Comparison of ENCODE assay signal across 8 cellular contexts in the genomic region with DNA sequence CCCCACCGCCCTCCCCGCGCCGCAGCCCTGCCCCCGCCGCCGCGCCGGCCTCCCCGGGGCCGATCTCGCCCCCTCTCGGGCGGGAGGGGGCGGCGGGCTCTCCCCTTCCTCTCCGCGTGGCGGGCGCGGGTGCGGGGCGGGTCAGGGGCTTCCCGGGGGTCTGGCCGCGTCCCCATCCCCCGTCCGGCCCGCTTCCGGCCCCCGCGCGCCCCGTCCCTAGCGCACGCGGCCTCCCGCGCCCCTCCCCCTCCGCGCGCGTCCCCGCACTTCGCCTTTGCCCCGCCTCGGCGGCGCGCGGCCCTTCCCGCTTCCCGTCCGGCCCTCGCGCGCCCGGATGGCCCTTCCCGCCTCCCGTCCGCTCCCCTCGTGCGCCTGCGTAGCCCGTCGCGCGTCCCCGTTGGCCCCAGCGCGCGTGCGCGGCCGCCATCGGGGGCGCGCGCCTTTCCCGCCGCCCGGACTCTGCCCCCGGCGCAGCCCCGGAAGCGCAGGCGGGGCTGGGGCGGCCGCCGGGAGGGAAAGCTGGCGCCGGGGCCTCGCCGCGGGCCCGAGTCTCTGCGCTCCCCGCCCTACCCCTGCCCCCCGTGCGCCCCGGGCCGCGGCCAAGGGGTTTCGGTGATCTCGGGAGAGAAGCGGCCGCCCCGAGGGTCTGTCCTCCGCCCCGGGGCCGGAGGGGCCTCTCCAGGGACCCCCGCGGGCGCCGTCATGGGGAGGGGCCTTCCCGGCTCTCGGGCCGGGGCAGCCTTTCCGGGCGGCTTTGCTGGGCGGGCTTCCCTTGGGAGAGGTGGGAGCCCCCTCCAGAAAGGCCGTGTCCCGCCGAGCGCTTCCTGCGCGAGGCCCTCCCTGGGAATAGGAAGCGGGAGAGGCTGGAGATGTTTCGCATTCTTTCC. TPM values are rescaled to one million over a fixed set of nuclear protein-coding genes. Genes with fewer than 3 reads are reported as not detected.
DNase-seq lines count a peak whose midpoint lies in the region; ATAC-seq, FAIRE-seq and TF ChIP-seq lines count a peak whose summit lies in the region.

No MANE protein-coding gene starts in this region.

- peak overlapping the region; percentile 79 for H3K9ac ChIP-seq in fibroblast of lung (ENCODE audit: insufficient read depth, low read length)

- FAIRE-seq in D721Med (lab: Jason Lieb, UNC): no peak

- peak; percentile 38 for ATAC-seq in GM21528 (IDR thresholded peaks at IDR 0.05; ENCODE audit: low FRiP score, unreplicated experiment)
- peak; percentile 41 for ATAC-seq in Panc1
- ATAC-seq in naive thymus-derived CD8-positive, alpha-beta T cell: peak; percentile 9 to 15
- ATAC-seq in stimulated activated memory B cell treated with anti-CD40 and anti-IgM and Interleukin-4, amounts not matched to agents 10 μg/mL and 1 μg/mL and 100 μg/mL, for 72 hours: peak; percentile 58

- POLR2A ChIA-PET in Panc1 (lab: Charles Lee): interaction anchor here (1.3 kb wide), 1 partner anchor 25 kb away, joined by 3 read pairs; no protein-coding TSS in a partner anchor
- POLR2A ChIA-PET in naive thymus-derived CD8-positive, alpha-beta T cell (lab: Charles Lee): interaction anchor here (0.6 to 2.5 kb wide), 13 partner anchors 11 to 1145 kb away, joined by 3 to 10 read pairs (median 4); a partner anchor contains a TSS

- H3K27me3 ChIP-seq in Panc1 (ENCODE audit: control insufficient read depth, insufficient read depth, low read length): no peaks in the 10 kb centered on the region
- H3K27me3 ChIP-seq in fibroblast of lung (ENCODE audit: control insufficient read depth, insufficient read depth, low read length): no peaks in the 10 kb centered on the region

- H3K4me3 ChIP-seq in Panc1 (ENCODE audit: low read depth in 2 of 2, low read length in 2 of 2) (peak overlapping the region; percentile 82 to 87), fibroblast of lung (replicated peaks in 1 of 4; ENCODE audit: control extremely low read depth in 1 of 4, insufficient read depth in 1 of 4, low read depth in 3 of 4, low read length in 4 of 4) (peak overlapping the region; percentile 71 to 96 (median 88))

- in situ Hi-C loops in Panc1 (cut with HindIII; ENCODE audit: low pct_unique_long_range_greater_than_20kb, low sequenced_read_pairs): no loop called here

- H4K20me1 ChIP-seq in fibroblast of lung (ENCODE audit: control insufficient read depth, extremely low read depth, insufficient read depth, low read length): peaks cover 11% of the 10 kb centered on the region

- H3K36me3 ChIP-seq in Panc1 (ENCODE audit: control insufficient read depth, insufficient read depth, low read length) (peaks cover 13% of the 10 kb centered on the region), fibroblast of lung (ENCODE audit: control insufficient read depth, insufficient read depth, low read length) (peaks cover 14% of the 10 kb centered on the region)

- peak overlapping the region; percentile 89 for H3K27ac ChIP-seq in Panc1 (ENCODE audit: low read length)
- peak overlapping the region; percentile 86 for H3K27ac ChIP-seq in fibroblast of lung (ENCODE audit: insufficient read depth, low read length)

- DNase-seq in D721Med (ENCODE audit: insufficient read length, low spot score) (peak; percentile 95), Panc1 (ENCODE audit: low read depth, low spot score) (no peak), fibroblast of lung (ENCODE audit: low read depth in 2 of 2) (peak; percentile 85 to 90)
- DNase-seq in activated T-helper 1 cell treated with anti-CD3 and anti-CD28 coated beads, Interleukin-12 subunit alpha, Interleukin-12 subunit beta, Interleukin-2, Interleukin-4 antibody, amounts not matched to agents 30 ng/mL and 10 ng/mL and 1 ng/mL, durations not matched to agents 14 hours and 24 hours and 36 hours (ENCODE audit: low spot score): peak; percentile 90
- peak; percentile 75 to 92 (median 86) for DNase-seq in naive thymus-derived CD8-positive, alpha-beta T cell

- H3K4me1 ChIP-seq in Panc1 (ENCODE audit: control insufficient read depth, insufficient read depth, low read length) (peaks cover 18% of the 10 kb centered on the region), fibroblast of lung (ENCODE audit: control insufficient read depth, extremely low read depth, insufficient read depth, low read length) (peaks cover 24% of the 10 kb centered on the region)

- H3K9me3 ChIP-seq in Panc1 (ENCODE audit: control insufficient read depth, insufficient read depth, low read depth, low read length): no peaks in the 10 kb centered on the region
- no peaks in the 10 kb centered on the region for H3K9me3 ChIP-seq in fibroblast of lung (ENCODE audit: control insufficient read depth, insufficient read depth, low read depth, low read length)

- intact Hi-C loops in Panc1 (cut with micrococcal nuclease; ENCODE audit: unreplicated experiment): no loop called here
- intact Hi-C loops in activated T-helper 1 cell treated with anti-CD3 and anti-CD28 coated beads, Interleukin-12 subunit alpha, Interleukin-12 subunit beta, Interleukin-2, Interleukin-4 antibody, amounts not matched to agents 30 ng/mL and 10 ng/mL and 1 ng/mL, durations not matched to agents 14 hours and 24 hours and 36 hours (cut with micrococcal nuclease): loop anchor here (1.0 to 5.0 kb wide), 11 partner anchors 27 to 610 kb away; a partner anchor contains a TSS

- peaks cover 49% of the 10 kb centered on the region for H3K79me2 ChIP-seq in fibroblast of lung (ENCODE audit: control insufficient read depth, insufficient read depth, low read length)

- H2AFZ ChIP-seq in fibroblast of lung (ENCODE audit: low read length): no peak overlapping the region

- no TSS peak for BruUV-seq in Panc1 (replicated peaks; lab: Mats Ljungman, UMichigan)

- no peaks in the 10 kb centered on the region for H3K36me3 Mint-ChIP-seq in IgD-negative memory B cell
- H3K36me3 Mint-ChIP-seq in activated T-helper 1 cell treated with anti-CD3 and anti-CD28 coated beads, Interleukin-12 subunit alpha, Interleukin-12 subunit beta, Interleukin-2, Interleukin-4 antibody, amounts not matched to agents 30 ng/mL and 10 ng/mL and 1 ng/mL, durations not matched to agents 14 hours and 24 hours and 36 hours (ENCODE audit: low read depth): peaks cover 31% of the 10 kb centered on the region
- peaks cover 0 to 17% (median 0%) of the 10 kb centered on the region in 3 donors for H3K36me3 Mint-ChIP-seq in naive thymus-derived CD8-positive, alpha-beta T cell
- H3K36me3 Mint-ChIP-seq in stimulated activated memory B cell treated with anti-CD40 and anti-IgM and Interleukin-4, amounts not matched to agents 10 μg/mL and 1 μg/mL and 100 μg/mL, for 72 hours: peaks cover 26% of the 10 kb centered on the region

- H3K4me2 ChIP-seq in fibroblast of lung (ENCODE audit: extremely low read depth, insufficient read depth, low read length): peak overlapping the region; percentile 90

- H3K27ac Mint-ChIP-seq in IgD-negative memory B cell: peak overlapping the region; percentile 83 to 99 (median 96)
- H3K27ac Mint-ChIP-seq in activated T-helper 1 cell treated with anti-CD3 and anti-CD28 coated beads, Interleukin-12 subunit alpha, Interleukin-12 subunit beta, Interleukin-2, Interleukin-4 antibody, amounts not matched to agents 30 ng/mL and 10 ng/mL and 1 ng/mL, durations not matched to agents 14 hours and 24 hours and 36 hours: peak overlapping the region; percentile 91
- peak overlapping the region; percentile 31 to 96 (median 92) for H3K27ac Mint-ChIP-seq in naive thymus-derived CD8-positive, alpha-beta T cell
- peak overlapping the region; percentile 90 for H3K27ac Mint-ChIP-seq in stimulated activated memory B cell treated with anti-CD40 and anti-IgM and Interleukin-4, amounts not matched to agents 10 μg/mL and 1 μg/mL and 100 μg/mL, for 72 hours

- no peaks in the 10 kb centered on the region for H3K27me3 Mint-ChIP-seq in IgD-negative memory B cell
- H3K27me3 Mint-ChIP-seq in activated T-helper 1 cell treated with anti-CD3 and anti-CD28 coated beads, Interleukin-12 subunit alpha, Interleukin-12 subunit beta, Interleukin-2, Interleukin-4 antibody, amounts not matched to agents 30 ng/mL and 10 ng/mL and 1 ng/mL, durations not matched to agents 14 hours and 24 hours and 36 hours (ENCODE audit: insufficient read depth): no peaks in the 10 kb centered on the region
- H3K27me3 Mint-ChIP-seq in naive thymus-derived CD8-positive, alpha-beta T cell: no peaks in the 10 kb centered on the region
- H3K27me3 Mint-ChIP-seq in stimulated activated memory B cell treated with anti-CD40 and anti-IgM and Interleukin-4, amounts not matched to agents 10 μg/mL and 1 μg/mL and 100 μg/mL, for 72 hours: no peaks in the 10 kb centered on the region

- CTCF ChIA-PET in Panc1 (lab: Charles Lee): no interaction called here

- peak overlapping the region; percentile 87 to 94 (median 90) for H3K4me3 Mint-ChIP-seq in IgD-negative memory B cell
- peak overlapping the region; percentile 92 for H3K4me3 Mint-ChIP-seq in activated T-helper 1 cell treated with anti-CD3 and anti-CD28 coated beads, Interleukin-12 subunit alpha, Interleukin-12 subunit beta, Interleukin-2, Interleukin-4 antibody, amounts not matched to agents 30 ng/mL and 10 ng/mL and 1 ng/mL, durations not matched to agents 14 hours and 24 hours and 36 hours
- peak overlapping the region; percentile 88 to 97 (median 90) for H3K4me3 Mint-ChIP-seq in naive thymus-derived CD8-positive, alpha-beta T cell
- peak overlapping the region; percentile 92 for H3K4me3 Mint-ChIP-seq in stimulated activated memory B cell treated with anti-CD40 and anti-IgM and Interleukin-4, amounts not matched to agents 10 μg/mL and 1 μg/mL and 100 μg/mL, for 72 hours

- H3K9me3 Mint-ChIP-seq in IgD-negative memory B cell: no peaks in the 10 kb centered on the region
- H3K9me3 Mint-ChIP-seq in activated T-helper 1 cell treated with anti-CD3 and anti-CD28 coated beads, Interleukin-12 subunit alpha, Interleukin-12 subunit beta, Interleukin-2, Interleukin-4 antibody, amounts not matched to agents 30 ng/mL and 10 ng/mL and 1 ng/mL, durations not matched to agents 14 hours and 24 hours and 36 hours: no peaks in the 10 kb centered on the region
- H3K9me3 Mint-ChIP-seq in naive thymus-derived CD8-positive, alpha-beta T cell: no peaks in the 10 kb centered on the region
- H3K9me3 Mint-ChIP-seq in stimulated activated memory B cell treated with anti-CD40 and anti-IgM and Interleukin-4, amounts not matched to agents 10 μg/mL and 1 μg/mL and 100 μg/mL, for 72 hours: no peaks in the 10 kb centered on the region

- TF ChIP-seq CTCF in D721Med (IDR thresholded peaks at IDR 0.05; ENCODE audit: insufficient read depth, missing control alignments) (no peak), Panc1 (IDR thresholded peaks at IDR 0.05) (no peak), fibroblast of lung (conservative IDR thresholded peaks at IDR 0.05 in 1 of 2, IDR thresholded peaks at IDR 0.05 in 1 of 2; ENCODE audit: low read depth in 1 of 2, low read length in 2 of 2) (no peak)

- peaks cover 17 to 28% (median 23%) of the 10 kb centered on the region in 3 donors for H3K4me1 Mint-ChIP-seq in IgD-negative memory B cell
- peaks cover 19% of the 10 kb centered on the region for H3K4me1 Mint-ChIP-seq in activated T-helper 1 cell treated with anti-CD3 and anti-CD28 coated beads, Interleukin-12 subunit alpha, Interleukin-12 subunit beta, Interleukin-2, Interleukin-4 antibody, amounts not matched to agents 30 ng/mL and 10 ng/mL and 1 ng/mL, durations not matched to agents 14 hours and 24 hours and 36 hours (ENCODE audit: low read depth)
- H3K4me1 Mint-ChIP-seq in naive thymus-derived CD8-positive, alpha-beta T cell: peaks cover 22 to 45% (median 41%) of the 10 kb centered on the region in 4 donors
- H3K4me1 Mint-ChIP-seq in stimulated activated memory B cell treated with anti-CD40 and anti-IgM and Interleukin-4, amounts not matched to agents 10 μg/mL and 1 μg/mL and 100 μg/mL, for 72 hours: peaks cover 44% of the 10 kb centered on the region

RNA-seq across cellular contexts. Expression of a gene that starts 0.5 kb away (rescaled TPM):
- polyA plus RNA-seq in IgD-negative memory B cell: 163 TPM
- total RNA-seq in Panc1 (2021; ENCODE audit: unreplicated experiment): 515 TPM
- 590 TPM for polyA plus RNA-seq in Panc1 (2012; ENCODE audit: insufficient read length)
- 735 and 829 TPM in 2 replicates for total RNA-seq in activated T-helper 1 cell treated with anti-CD3 and anti-CD28 coated beads, Interleukin-12 subunit alpha, Interleukin-12 subunit beta, Interleukin-2, Interleukin-4 antibody, amounts not matched to agents 30 ng/mL and 10 ng/mL and 1 ng/mL, durations not matched to agents 14 hours and 24 hours and 36 hours
- 67.5 and 83.1 TPM in 2 replicates for total RNA-seq in fibroblast of lung
- 74.6 and 142 TPM in 2 replicates for polyA plus RNA-seq in fibroblast of lung
- 189 and 269 TPM in 2 replicates for polyA plus RNA-seq in fibroblast of lung (2012)
- polyA minus RNA-seq in fibroblast of lung (ENCODE audit: low replicate concordance): 309 and 432 TPM in 2 replicates
- total RNA-seq in naive thymus-derived CD8-positive, alpha-beta T cell: 100 to 1,000 TPM; 321 to 323 TPM
- 100 to 1,000 TPM; 110 to 190 (median 110) TPM for polyA plus RNA-seq in naive thymus-derived CD8-positive, alpha-beta T cell

RNA-seq across cellular contexts. Expression of a gene that starts 24.0 kb away (rescaled TPM):
- polyA plus RNA-seq in IgD-negative memory B cell (not detected), fibroblast of lung (0.19 and 0.30 TPM in 2 replicates)
- total RNA-seq in Panc1 (2021; ENCODE audit: unreplicated experiment) (63.7 TPM), fibroblast of lung (1.5 and 2.5 TPM in 2 replicates)
- 123 TPM for polyA plus RNA-seq in Panc1 (2012; ENCODE audit: insufficient read length)
- not detected in 2 replicates for total RNA-seq in activated T-helper 1 cell treated with anti-CD3 and anti-CD28 coated beads, Interleukin-12 subunit alpha, Interleukin-12 subunit beta, Interleukin-2, Interleukin-4 antibody, amounts not matched to agents 30 ng/mL and 10 ng/mL and 1 ng/mL, durations not matched to agents 14 hours and 24 hours and 36 hours
- 0.57 and 0.70 TPM in 2 replicates for polyA plus RNA-seq in fibroblast of lung (2012)
- 0.15 and 3.3 TPM in 2 replicates for polyA minus RNA-seq in fibroblast of lung (ENCODE audit: low replicate concordance)
- total RNA-seq in naive thymus-derived CD8-positive, alpha-beta T cell: not detected
- polyA plus RNA-seq in naive thymus-derived CD8-positive, alpha-beta T cell: not detected

RNA-seq across cellular contexts. Expression of a gene that starts 29.9 kb away (rescaled TPM):
- polyA plus RNA-seq in IgD-negative memory B cell (not detected), fibroblast of lung (not detected in 2 replicates)
- total RNA-seq in Panc1 (2021; ENCODE audit: unreplicated experiment) (5.8 TPM), fibroblast of lung (0.17 TPM in 1 of 2 replicates, not detected in the other)
- polyA plus RNA-seq in Panc1 (2012; ENCODE audit: insufficient read length): 5.9 TPM
- total RNA-seq in activated T-helper 1 cell treated with anti-CD3 and anti-CD28 coated beads, Interleukin-12 subunit alpha, Interleukin-12 subunit beta, Interleukin-2, Interleukin-4 antibody, amounts not matched to agents 30 ng/mL and 10 ng/mL and 1 ng/mL, durations not matched to agents 14 hours and 24 hours and 36 hours: not detected in 2 replicates
- polyA plus RNA-seq in fibroblast of lung (2012): not detected in 2 replicates
- not detected in 2 replicates for polyA minus RNA-seq in fibroblast of lung (ENCODE audit: low replicate concordance)
- under 1 TPM; 0.21 to 0.36 TPM for total RNA-seq in naive thymus-derived CD8-positive, alpha-beta T cell
- not detected for polyA plus RNA-seq in naive thymus-derived CD8-positive, alpha-beta T cell

RNA-seq across cellular contexts. Expression of a gene that starts 43.0 kb away (rescaled TPM):
- polyA plus RNA-seq in IgD-negative memory B cell (not detected), fibroblast of lung (not detected in 2 replicates)
- total RNA-seq in Panc1 (2021; ENCODE audit: unreplicated experiment) (1.5 TPM), fibroblast of lung (not detected in 2 replicates)
- polyA plus RNA-seq in Panc1 (2012; ENCODE audit: insufficient read length): 2.6 TPM
- total RNA-seq in activated T-helper 1 cell treated with anti-CD3 and anti-CD28 coated beads, Interleukin-12 subunit alpha, Interleukin-12 subunit beta, Interleukin-2, Interleukin-4 antibody, amounts not matched to agents 30 ng/mL and 10 ng/mL and 1 ng/mL, durations not matched to agents 14 hours and 24 hours and 36 hours: not detected in 2 replicates
- polyA plus RNA-seq in fibroblast of lung (2012): not detected in 2 replicates
- not detected in 2 replicates for polyA minus RNA-seq in fibroblast of lung (ENCODE audit: low replicate concordance)
- not detected for total RNA-seq in naive thymus-derived CD8-positive, alpha-beta T cell
- not detected for polyA plus RNA-seq in naive thymus-derived CD8-positive, alpha-beta T cell

RNA-seq across cellular contexts. Expression of a gene that starts 46.9 kb away (rescaled TPM):
- polyA plus RNA-seq in IgD-negative memory B cell (not detected), fibroblast of lung (not detected in 2 replicates)
- total RNA-seq in Panc1 (2021; ENCODE audit: unreplicated experiment) (5.8 TPM), fibroblast of lung (under 0.01 TPM in 1 of 2 replicates, not detected in the other)
- polyA plus RNA-seq in Panc1 (2012; ENCODE audit: insufficient read length): 4.3 TPM
- total RNA-seq in activated T-helper 1 cell treated with anti-CD3 and anti-CD28 coated beads, Interleukin-12 subunit alpha, Interleukin-12 subunit beta, Interleukin-2, Interleukin-4 antibody, amounts not matched to agents 30 ng/mL and 10 ng/mL and 1 ng/mL, durations not matched to agents 14 hours and 24 hours and 36 hours: not detected in 2 replicates
- polyA plus RNA-seq in fibroblast of lung (2012): 0.05 TPM in 1 of 2 replicates, not detected in the other
- polyA minus RNA-seq in fibroblast of lung (ENCODE audit: low replicate concordance): not detected in 2 replicates
- total RNA-seq in naive thymus-derived CD8-positive, alpha-beta T cell: not detected
- polyA plus RNA-seq in naive thymus-derived CD8-positive, alpha-beta T cell: not detected

Comparison
In these comparisons a context has a peak if more than half of its experiments do, and no peak if none do; other contexts are left out.
1. RNA of a gene that starts 24.0 kb away (total RNA-seq): 63.7 TPM in Panc1 (single experiment); 1.5 to 2.5 TPM in fibroblast of lung, not detected in naive thymus-derived CD8-positive, alpha-beta T cell and not detected in activated T-helper 1 cell treated with anti-CD3 and anti-CD28 coated beads, Interleukin-12 subunit alpha, Interleukin-12 subunit beta, Interleukin-2, Interleukin-4 antibody, amounts not matched to agents 30 ng/mL and 10 ng/mL and 1 ng/mL, durations not matched to agents 14 hours and 24 hours and 36 hours; every median in the first group is over 10 times any median in the second.
2. Peak in every context shown above with its lines, with median percentiles within 50 percentile points of each other: ATAC-seq, H3K27ac Mint-ChIP-seq and H3K4me3 Mint-ChIP-seq.